In the genomic region with DNA sequence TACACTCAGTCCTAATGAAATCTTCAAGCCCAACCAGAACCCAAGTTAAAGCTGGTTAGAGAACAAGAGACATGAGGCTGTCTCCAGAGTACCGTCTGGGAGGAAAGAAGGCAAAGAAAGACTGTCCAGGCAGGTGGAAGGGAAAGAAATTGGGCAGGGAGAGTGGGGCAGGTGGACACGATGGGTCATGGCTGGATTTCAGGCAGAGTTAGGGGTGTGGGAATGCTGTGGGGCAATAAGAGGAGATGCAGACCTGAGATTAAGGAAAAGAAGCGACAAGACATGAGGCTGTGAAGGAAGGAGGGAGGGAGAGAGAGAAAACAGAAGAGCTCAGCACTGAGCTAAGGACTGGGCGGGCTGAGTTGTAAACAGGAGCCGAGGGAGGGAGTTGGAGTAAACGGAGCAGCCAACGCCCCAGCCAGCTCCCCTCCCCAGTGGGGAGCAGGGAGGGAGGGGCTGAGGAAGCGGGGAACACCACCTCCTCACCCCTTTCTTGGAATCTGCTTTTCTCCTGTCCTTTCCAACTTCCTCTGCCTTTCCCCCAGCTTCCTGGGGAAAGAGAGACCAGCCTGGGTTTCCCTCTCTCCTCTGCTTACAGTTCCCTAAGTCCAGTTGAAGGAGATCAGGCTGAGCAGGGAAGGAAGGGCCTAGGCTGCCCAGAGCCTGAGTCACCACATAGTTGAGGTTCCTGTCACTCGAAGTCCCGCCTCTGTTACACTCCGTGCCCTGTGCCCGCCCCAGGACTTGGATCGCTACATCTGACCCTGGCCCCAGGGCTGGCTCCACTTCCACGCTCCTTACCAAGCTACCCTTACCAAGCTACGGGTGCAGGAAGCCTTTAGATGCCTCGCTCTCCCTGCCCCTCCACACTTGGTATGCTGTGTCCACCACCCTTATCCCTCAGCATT, we compare ENCODE assay signal across 8 cellular contexts. TPM values are rescaled to one million over a fixed set of nuclear protein-coding genes. Genes with fewer than 3 reads are reported as not detected.
DNase-seq lines count a peak whose midpoint lies in the region; ATAC-seq and TF ChIP-seq lines count a peak whose summit lies in the region.

No MANE protein-coding gene starts in this region.

- H3K9me3 Mint-ChIP-seq in activated T-cell treated with anti-CD3 and anti-CD28 coated beads, Interleukin-2, amount 50 U/mL, for 24 hours, result no peaks in the 10 kb centered on the region
- H3K9me3 Mint-ChIP-seq in nephron, result no peaks in the 10 kb centered on the region

- peak overlapping the region; percentile 97 for H3K27ac Mint-ChIP-seq in activated T-cell treated with anti-CD3 and anti-CD28 coated beads, Interleukin-2, amount 50 U/mL, for 24 hours
- peak overlapping the region; percentile 96 to 98 (median 96) for H3K27ac Mint-ChIP-seq in nephron

- TF ChIP-seq CTCF in nephron (IDR thresholded peaks at IDR 0.05; ENCODE audit: unreplicated experiment in 3 of 3), result no peak
- TF ChIP-seq CTCF in BE2C (IDR thresholded peaks at IDR 0.05; ENCODE audit: low read depth, low read length), result no peak

- H3K4me3 ChIP-seq in BE2C (ENCODE audit: low read depth, low read length), result no peak overlapping the region

- H3K4me1 Mint-ChIP-seq in activated T-cell treated with anti-CD3 and anti-CD28 coated beads, Interleukin-2, amount 50 U/mL, for 24 hours (ENCODE audit: low read depth), result peaks cover 87% of the 10 kb centered on the region
- H3K4me1 Mint-ChIP-seq in nephron, result peaks cover 73% of the 10 kb centered on the region

- H3K27me3 ChIP-seq in BE2C, result no peaks in the 10 kb centered on the region

- H3K36me3 Mint-ChIP-seq in activated T-cell treated with anti-CD3 and anti-CD28 coated beads, Interleukin-2, amount 50 U/mL, for 24 hours (ENCODE audit: low read depth), result peaks cover 45% of the 10 kb centered on the region
- H3K36me3 Mint-ChIP-seq in nephron (ENCODE audit: low read depth), result peaks cover 6% of the 10 kb centered on the region

- H3K36me3 ChIP-seq in BE2C, result peaks cover 15% of the 10 kb centered on the region

- no peaks in the 10 kb centered on the region for H3K27me3 Mint-ChIP-seq in activated T-cell treated with anti-CD3 and anti-CD28 coated beads, Interleukin-2, amount 50 U/mL, for 24 hours
- no peaks in the 10 kb centered on the region for H3K27me3 Mint-ChIP-seq in nephron (ENCODE audit: low read depth)

- H3K4me3 Mint-ChIP-seq in activated T-cell treated with anti-CD3 and anti-CD28 coated beads, Interleukin-2, amount 50 U/mL, for 24 hours, result peak overlapping the region; percentile 31
- peak overlapping the region; percentile 51 to 54 (median 52) for H3K4me3 Mint-ChIP-seq in nephron

- DNase-seq in Daoy (ENCODE audit: low read depth) (peak; percentile 96), NCI-H460 (ENCODE audit: extremely low read depth, low read depth) (peak; percentile 86), fibroblast of gingiva (ENCODE audit: low read depth) (peak; percentile 96), BE2C (no peak), cortex of kidney (lab: John Stamatoyannopoulos, UW) (no peak)
- peak; percentile 55 for DNase-seq in activated T-cell treated with anti-CD3 and anti-CD28 coated beads, Interleukin-2, amount 50 U/mL, for 24 hours

- H3K9me3 ChIP-seq in BE2C, result no peaks in the 10 kb centered on the region

- peaks cover 14% of the 10 kb centered on the region for H3K4me1 ChIP-seq in BE2C

- ATAC-seq in HG03039 (IDR thresholded peaks at IDR 0.05; ENCODE audit: unreplicated experiment), result no peak

RNA-seq across cellular contexts. Expression of gene AHNAK, which starts 6.6 kb away (rescaled TPM):
- 92.3 and 107 TPM in 2 replicates for total RNA-seq in Daoy (2014; rRNA removed; shearing (Covaris generic))
- total RNA-seq in NCI-H460 (2014; rRNA removed; shearing (Covaris generic)), result 80.2 and 86.0 TPM in 2 replicates
- polyA plus RNA-seq in NCI-H460 (2014; cell fraction: nucleus; rRNA removed), result 15.6 and 35.6 TPM in 2 replicates
- 7.4 TPM for polyA plus RNA-seq in BE2C (2012; ENCODE audit: insufficient read depth, insufficient read length, low read depth)

RNA-seq across cellular contexts. Expression of gene EEF1G, which starts 20.5 kb away (rescaled TPM):
- 1,694 and 1,735 TPM in 2 replicates for total RNA-seq in Daoy (2014; rRNA removed; shearing (Covaris generic))
- total RNA-seq in NCI-H460 (2014; rRNA removed; shearing (Covaris generic)), result 2,030 and 2,160 TPM in 2 replicates
- 1,275 and 1,296 TPM in 2 replicates for polyA plus RNA-seq in NCI-H460 (2014; cell fraction: nucleus; rRNA removed)
- polyA plus RNA-seq in BE2C (2012; ENCODE audit: insufficient read depth, insufficient read length, low read depth), result 578 TPM

RNA-seq across cellular contexts. Expression of gene TUT1, which starts 38.1 kb away (rescaled TPM):
- total RNA-seq in Daoy (2014; rRNA removed; shearing (Covaris generic)), result 12.4 and 13.8 TPM in 2 replicates
- total RNA-seq in NCI-H460 (2014; rRNA removed; shearing (Covaris generic)), result 6.3 and 6.4 TPM in 2 replicates
- polyA plus RNA-seq in NCI-H460 (2014; cell fraction: nucleus; rRNA removed), result 25.6 and 30.6 TPM in 2 replicates
- 61.8 TPM for polyA plus RNA-seq in BE2C (2012; ENCODE audit: insufficient read depth, insufficient read length, low read depth)

RNA-seq across cellular contexts. Expression of gene MTA2, which starts 48.5 kb away (rescaled TPM):
- total RNA-seq in Daoy (2014; rRNA removed; shearing (Covaris generic)), result 123 and 124 TPM in 2 replicates
- total RNA-seq in NCI-H460 (2014; rRNA removed; shearing (Covaris generic)), result 67.7 and 79.0 TPM in 2 replicates
- 96.8 and 129 TPM in 2 replicates for polyA plus RNA-seq in NCI-H460 (2014; cell fraction: nucleus; rRNA removed)
- 83.3 TPM for polyA plus RNA-seq in BE2C (2012; ENCODE audit: insufficient read depth, insufficient read length, low read depth)

RNA-seq across cellular contexts. Expression of gene EML3, which starts 59.4 kb away (rescaled TPM):
- total RNA-seq in Daoy (2014; rRNA removed; shearing (Covaris generic)), result 18.0 and 19.3 TPM in 2 replicates
- total RNA-seq in NCI-H460 (2014; rRNA removed; shearing (Covaris generic)), result 14.6 and 18.4 TPM in 2 replicates
- polyA plus RNA-seq in NCI-H460 (2014; cell fraction: nucleus; rRNA removed), result 90.0 and 162 TPM in 2 replicates
- 33.4 TPM for polyA plus RNA-seq in BE2C (2012; ENCODE audit: insufficient read depth, insufficient read length, low read depth)

Comparison
In these comparisons a context has a peak if more than half of its experiments do, and no peak if none do; other contexts are left out.
1. DNase-seq: peak in Daoy (single experiment), NCI-H460 (single experiment), activated T-cell treated with anti-CD3 and anti-CD28 coated beads, Interleukin-2, amount 50 U/mL, for 24 hours (single experiment) and fibroblast of gingiva (single experiment); none in BE2C (single experiment) and cortex of kidney (single experiment).